Comparison of ENCODE assay signal across 39 cellular contexts in genomic region chr16:1202274-1202673, GRCh38. TPM values are rescaled to one million over a fixed set of nuclear protein-coding genes. Genes with fewer than 3 reads are reported as not detected.
"Had no signal": no experiment of that assay in that cellular context is flagged by ENCODE, and none has a peak within 500 bp of the region (broad histone marks: within the 10 kb centered on the region; RNA-seq: fewer than 3 reads in every experiment).

No MANE protein-coding gene starts in this region.

- H3K36me3 ChIP-seq: MG63 had no signal

- H3K9me3 ChIP-seq: MG63 had no signal

- H3K4me3 ChIP-seq: MG63 had no signal

- DNase-seq: Karpas-422, Kasumi-1, MG63, MM.1S, MV-4-11, NCI-H1048, NCI-H1092, NCI-H1092 treated with DMSO at 0.1 percent for 48 hours, NCI-H1105, NCI-H1105 treated with DMSO at 0.1 percent for 48 hours, NCI-H1417, NCI-H1417 treated with DMSO at 0.1 percent for 48 hours, NCI-H1436, NCI-H1436 treated with DMSO at 0.1 percent for 48 hours, NCI-H146, NCI-H1694, NCI-H1694 treated with DMSO at 0.1 percent for 48 hours, NCI-H187, NCI-H187 treated with DMSO at 0.1 percent for 48 hours, NCI-H1930, NCI-H2029, NCI-H2029 treated with DMSO at 0.1 percent for 48 hours, NCI-H2081, NCI-H2081 treated with DMSO at 0.1 percent for 48 hours, NCI-H2107, NCI-H2171, NCI-H2171 treated with DMSO at 0.1 percent for 48 hours, NCI-H2227 treated with DMSO at 0.1 percent for 48 hours, NCI-H226, NCI-H345, NCI-H446, NCI-H446 treated with DMSO at 0.1 percent for 48 hours, NCI-H510A, NCI-H510A treated with DMSO at 0.1 percent for 48 hours, NCI-H524 had no signal

RNA-seq across cellular contexts. Expression of gene TPSG1, which starts 22.8 kb away (rescaled TPM):
- total RNA-seq: LHCN-M2, M059J, MCF 10A, NCI-H460 had no signal

RNA-seq across cellular contexts. Expression of gene TPSB2, which starts 27.7 kb away (rescaled TPM):
- total RNA-seq: LHCN-M2, M059J, MCF 10A, NCI-H460 had no signal

RNA-seq across cellular contexts. Expression of gene TPSAB1, which starts 38.2 kb away (rescaled TPM):
- total RNA-seq: LHCN-M2, M059J, MCF 10A, NCI-H460 had no signal

RNA-seq across cellular contexts. Expression of gene CACNA1H, which starts 49.4 kb away (rescaled TPM):
- total RNA-seq: LHCN-M2, MCF 10A had no signal

RNA-seq across cellular contexts. Expression of gene TPSD1, which starts 53.6 kb away (rescaled TPM):
- total RNA-seq: LHCN-M2, M059J, MCF 10A, NCI-H460 had no signal
